8 cellular contexts compared by ENCODE assay signal in the genomic region with DNA sequence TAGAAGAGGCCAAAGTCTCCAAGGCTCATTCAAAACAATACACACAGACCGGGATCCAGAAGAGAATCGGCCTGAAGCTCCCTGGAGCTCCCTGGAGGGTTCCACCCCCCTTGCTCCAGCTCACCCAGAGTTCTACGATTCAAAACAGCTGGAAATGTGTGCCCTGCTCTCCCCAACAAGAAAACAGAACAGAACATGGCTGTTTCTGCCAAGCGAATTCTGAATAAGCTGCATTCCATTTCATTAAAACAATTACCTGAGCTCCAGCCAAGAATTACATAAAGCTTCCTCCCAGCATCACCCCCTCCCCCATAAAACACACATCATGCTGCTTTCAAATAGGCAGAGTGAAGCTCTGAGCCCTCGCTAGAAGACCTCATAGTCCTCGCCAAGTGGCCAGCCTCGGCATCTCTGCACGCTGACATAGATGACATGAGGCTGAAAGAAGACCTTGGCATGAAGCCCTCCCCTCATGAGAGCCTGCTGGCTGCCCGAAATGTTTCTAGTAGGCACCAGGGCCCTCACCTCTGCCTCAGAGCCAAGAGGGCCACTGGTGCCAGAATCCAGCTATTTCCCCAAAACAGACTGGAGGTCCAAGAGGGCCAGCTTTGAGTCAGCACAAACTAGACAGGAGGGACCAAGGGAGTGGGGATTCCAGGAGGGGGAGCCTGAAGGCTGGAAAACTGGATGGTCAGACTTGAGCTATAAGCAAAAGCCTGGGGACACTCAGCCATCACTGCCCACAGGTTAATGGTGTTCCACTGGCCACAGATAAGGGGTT. TPM values are rescaled to one million over a fixed set of nuclear protein-coding genes. Genes with fewer than 3 reads are reported as not detected.
DNase-seq lines count a peak whose midpoint lies in the region; ATAC-seq and TF ChIP-seq lines count a peak whose summit lies in the region.

No MANE protein-coding gene starts in this region.

- DNase-seq in astrocyte of the cerebellum (ENCODE audit: low read depth) (peak; percentile 93), hypothalamus (lab: John Stamatoyannopoulos, UW) (peak in 26 of 51 donors; percentile 7 to 60 (median 34)), NCI-H187 treated with DMSO at 0.1 percent for 48 hours (lab: John Stamatoyannopoulos, UW) (no peak)

- H3K36me3 ChIP-seq in HUES48 (ENCODE audit: control insufficient read depth, insufficient read depth, low read length) (peaks cover 7% of the 10 kb centered on the region), skeletal muscle tissue (ENCODE audit: control insufficient read depth in 3 of 3, insufficient read depth in 3 of 3, low read length in 3 of 3) (peaks cover 0 to 2% (median 0%) of the 10 kb centered on the region in 3 donors)

- H3K4me3 ChIP-seq in HUES48 (ENCODE audit: low read depth, low read length) (no peak overlapping the region), astrocyte of the cerebellum (ENCODE audit: low read depth, low read length) (peak overlapping the region; percentile 2), skeletal muscle tissue (ENCODE audit: low read length in 3 of 3) (peak overlapping the region in 1 of 3 donors; percentile 10)

- TF ChIP-seq CTCF in astrocyte of the cerebellum (IDR thresholded peaks at IDR 0.05; ENCODE audit: low read depth, low read length, missing control alignments), result no peak

- H3K27ac ChIP-seq in HUES48 (ENCODE audit: low read depth, low read length) (peak overlapping the region; percentile 67), skeletal muscle tissue (ENCODE audit: low read depth, low read length) (peak overlapping the region; percentile 75)

- H3K4me1 ChIP-seq in HUES48 (ENCODE audit: control insufficient read depth, insufficient read depth, low read length) (peaks cover 22% of the 10 kb centered on the region), skeletal muscle tissue (ENCODE audit: control insufficient read depth in 3 of 3, insufficient read depth in 3 of 3, low read length in 3 of 3) (peaks cover 47 to 59% (median 53%) of the 10 kb centered on the region in 3 donors)

- no peaks in the 10 kb centered on the region for H3K9me3 ChIP-seq in HUES48 (ENCODE audit: control insufficient read depth, insufficient read depth, low read length)
- H3K9me3 ChIP-seq in skeletal muscle tissue (ENCODE audit: control insufficient read depth in 3 of 3, low read length in 3 of 3), result no peaks in the 10 kb centered on the region

- ATAC-seq in GM18520 (IDR thresholded peaks at IDR 0.05; ENCODE audit: unreplicated experiment) (no peak), HG03175 (IDR thresholded peaks at IDR 0.05; ENCODE audit: unreplicated experiment) (no peak), GM18502 (IDR thresholded peaks at IDR 0.05; ENCODE audit: poor library complexity, unreplicated experiment) (no peak)

- H3K9ac ChIP-seq in HUES48 (ENCODE audit: low read depth, low read length) (no peak overlapping the region), skeletal muscle tissue (ENCODE audit: low read depth in 1 of 3, low read length in 3 of 3) (peak overlapping the region in 2 of 3 donors; percentile 59 to 70)

- H3K27me3 ChIP-seq in HUES48 (ENCODE audit: control insufficient read depth, insufficient read depth, low read length) (no peaks in the 10 kb centered on the region), skeletal muscle tissue (ENCODE audit: control insufficient read depth in 3 of 3, insufficient read depth in 3 of 3, low read length in 3 of 3) (no peaks in the 10 kb centered on the region)

- in situ Hi-C loops in astrocyte of the cerebellum (cut with HindIII; ENCODE audit: low sequenced_read_pairs), result no loop called here

RNA-seq across cellular contexts. Expression of gene PXN, which starts 8.3 kb away (rescaled TPM):
- 20.9 TPM for total RNA-seq in skeletal muscle tissue

RNA-seq across cellular contexts. Expression of gene RNU4-2, which starts 34.5 kb away (rescaled TPM):
- under 0.01 TPM for total RNA-seq in skeletal muscle tissue

RNA-seq across cellular contexts. Expression of gene RNU4-1, which starts 35.8 kb away (rescaled TPM):
- under 0.01 TPM for total RNA-seq in skeletal muscle tissue

RNA-seq across cellular contexts. Expression of gene SIRT4, which starts 44.9 kb away (rescaled TPM):
- 3.7 TPM for total RNA-seq in skeletal muscle tissue

RNA-seq across cellular contexts. Expression of gene RPLP0, which starts 56.3 kb away (rescaled TPM):
- total RNA-seq in skeletal muscle tissue, result 2,458 TPM
